2 cellular contexts compared by ENCODE assay signal in the genomic region with DNA sequence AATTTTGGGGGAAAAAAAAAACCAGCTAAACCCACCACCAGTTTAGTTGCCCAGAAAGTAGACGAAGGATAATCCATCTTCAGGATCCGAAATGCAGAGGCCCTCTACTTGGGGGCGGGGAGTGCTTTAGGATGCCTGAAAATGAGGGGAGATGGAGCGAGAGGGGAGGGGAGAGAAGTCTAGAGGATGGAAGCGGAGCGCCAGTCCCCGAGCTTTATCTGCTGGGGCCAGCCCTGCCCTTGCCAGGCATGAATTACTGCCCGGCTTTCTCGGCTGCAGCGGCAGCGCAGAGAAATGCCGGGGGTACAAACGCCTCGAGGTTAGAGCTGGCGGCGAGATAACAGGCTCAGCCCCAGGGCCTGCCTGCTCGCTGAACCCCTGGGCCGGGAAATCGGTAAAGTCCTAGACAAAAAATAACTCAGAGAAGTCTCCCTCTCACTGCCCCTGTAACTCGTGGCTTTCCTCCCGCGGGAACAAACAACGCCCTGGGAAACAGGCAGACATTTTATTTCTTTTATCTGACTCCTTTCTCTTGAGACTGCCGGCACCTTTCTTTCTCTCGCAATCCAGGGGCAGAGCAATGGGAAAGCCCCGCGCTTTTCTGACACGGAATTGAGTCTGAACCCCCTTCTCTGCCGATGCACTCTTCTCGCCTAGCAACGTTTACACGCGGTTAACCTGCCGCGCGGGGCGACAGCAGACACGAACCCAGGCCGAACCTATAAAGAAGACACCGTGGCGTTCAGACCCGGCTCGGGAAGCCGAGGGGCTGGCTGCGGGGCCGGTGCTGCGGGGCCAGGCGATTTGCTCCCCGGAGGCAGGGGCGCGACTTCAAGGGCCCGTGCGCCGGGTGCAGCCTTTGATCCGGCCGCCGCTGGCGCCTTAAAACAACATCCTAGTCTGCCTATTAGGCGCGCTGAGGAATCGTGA.
TF ChIP-seq lines count a peak whose summit lies in the region.

No MANE protein-coding gene starts in this region.

TF ChIP-seq in HCT116, 20 proteins besides CTCF, POLR2A, EP300 and RAD21:
- TF ChIP-seq ZNF274 (IDR thresholded peaks at IDR 0.05; ENCODE audit: low read depth, low read length) (no peak), TCF7L2 (IDR thresholded peaks at IDR 0.05; ENCODE audit: borderline replicate concordance, extremely low read depth, insufficient read depth, insufficient read length) (peak; percentile 99), ZFX (IDR thresholded peaks at IDR 0.05) (peak; percentile 25; the same call in 1 of the 2 replicates), CBX3 (IDR thresholded peaks at IDR 0.05; ENCODE audit: low read depth) (no peak)
- TF ChIP-seq, protein P1, sequence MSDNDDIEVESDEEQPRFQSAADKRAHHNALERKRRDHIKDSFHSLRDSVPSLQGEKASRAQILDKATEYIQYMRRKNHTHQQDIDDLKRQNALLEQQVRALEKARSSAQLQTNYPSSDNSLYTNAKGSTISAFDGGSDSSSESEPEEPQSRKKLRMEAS (IDR thresholded peaks at IDR 0.05) = peak; percentile 35; the same call in 1 of the 2 replicates
- TF ChIP-seq, protein P2, sequence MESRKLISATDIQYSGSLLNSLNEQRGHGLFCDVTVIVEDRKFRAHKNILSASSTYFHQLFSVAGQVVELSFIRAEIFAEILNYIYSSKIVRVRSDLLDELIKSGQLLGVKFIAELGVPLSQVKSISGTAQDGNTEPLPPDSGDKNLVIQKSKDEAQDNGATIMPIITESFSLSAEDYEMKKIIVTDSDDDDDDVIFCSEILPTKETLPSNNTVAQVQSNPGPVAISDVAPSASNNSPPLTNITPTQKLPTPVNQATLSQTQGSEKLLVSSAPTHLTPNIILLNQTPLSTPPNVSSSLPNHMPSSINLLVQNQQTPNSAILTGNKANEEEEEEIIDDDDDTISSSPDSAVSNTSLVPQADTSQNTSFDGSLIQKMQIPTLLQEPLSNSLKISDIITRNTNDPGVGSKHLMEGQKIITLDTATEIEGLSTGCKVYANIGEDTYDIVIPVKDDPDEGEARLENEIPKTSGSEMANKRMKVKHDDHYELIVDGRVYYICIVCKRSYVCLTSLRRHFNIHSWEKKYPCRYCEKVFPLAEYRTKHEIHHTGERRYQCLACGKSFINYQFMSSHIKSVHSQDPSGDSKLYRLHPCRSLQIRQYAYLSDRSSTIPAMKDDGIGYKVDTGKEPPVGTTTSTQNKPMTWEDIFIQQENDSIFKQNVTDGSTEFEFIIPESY (IDR thresholded peaks at IDR 0.05; ENCODE audit: extremely low read depth, insufficient replicate concordance, low read length) = no peak

TF ChIP-seq in K562, 482 proteins besides CTCF, POLR2A, EP300 and RAD21:
- TF ChIP-seq E2F6 (IDR thresholded peaks at IDR 0.05; ENCODE audit: borderline replicate concordance in 1 of 2, extremely low read depth in 1 of 2, insufficient read depth in 1 of 2, insufficient read length in 1 of 2, low read depth in 1 of 2, low read length in 1 of 2, poor library complexity in 1 of 2, severe bottlenecking in 1 of 2) = peak in 1 of 2 experiments; percentile 29
- no peak for TF ChIP-seq FOXA3 (CRISPR knock-in tag; conservative IDR thresholded peaks at IDR 0.05 in 1 of 2, IDR thresholded peaks at IDR 0.05 in 1 of 2)
- peak; percentile 37 for TF ChIP-seq MEIS2 (IDR thresholded peaks at IDR 0.05; ENCODE audit: partially characterized antibody)
- TF ChIP-seq ZNF695 (CRISPR knock-in tag; IDR thresholded peaks at IDR 0.05) = no peak
- peak; percentile 39; the same call in 1 of the 2 replicates for TF ChIP-seq MBD1 (CRISPR knock-in tag; IDR thresholded peaks at IDR 0.05)
- TF ChIP-seq ZNF79 (CRISPR knock-in tag; IDR thresholded peaks at IDR 0.05; ENCODE audit: low read depth) = no peak
- TF ChIP-seq, protein P2 (CRISPR knock-in tag; IDR thresholded peaks at IDR 0.05) = peak; percentile 51; the same call in 1 of the 2 replicates
